Comparison of ENCODE assay signal across 20 cellular contexts in the genomic region with DNA sequence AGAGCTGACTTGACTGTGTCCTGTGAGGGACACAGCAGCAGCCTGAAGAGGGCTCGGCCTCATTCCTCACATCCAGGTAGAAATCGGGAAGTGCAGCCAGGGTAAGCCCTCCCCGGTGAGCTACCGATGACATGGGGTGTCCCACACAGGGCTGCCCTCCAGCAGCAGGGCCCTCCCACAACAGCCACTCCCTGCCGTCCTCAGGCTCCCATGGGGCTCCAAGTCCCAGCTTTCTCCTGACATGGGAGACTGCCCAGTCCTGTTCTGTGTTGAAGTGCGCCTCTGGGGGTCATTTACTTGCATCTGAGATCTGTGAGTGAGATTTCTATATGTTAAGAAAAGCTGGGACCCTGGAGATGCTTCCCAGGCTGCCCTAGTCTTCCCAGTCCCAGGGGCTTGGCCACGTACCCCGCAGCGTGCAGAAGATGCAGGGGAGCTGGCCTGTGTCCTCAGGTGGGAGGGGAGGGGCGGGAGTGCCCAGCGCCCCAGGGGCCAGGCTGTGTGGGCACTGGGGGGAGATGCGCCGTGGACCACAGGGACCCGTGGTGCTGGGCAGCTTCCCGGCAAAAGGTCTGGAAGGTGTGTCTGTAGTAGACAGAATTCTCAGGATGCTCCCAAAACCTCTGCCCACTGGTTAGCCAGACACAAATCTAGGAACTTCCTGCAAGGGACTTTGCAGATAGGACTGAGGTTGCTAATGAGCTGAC.
DNase-seq lines count a peak whose midpoint lies in the region; ATAC-seq, FAIRE-seq and TF ChIP-seq lines count a peak whose summit lies in the region.
"Had no signal": no experiment of that assay in that cellular context is flagged by ENCODE, and none has a peak within 500 bp of the region (broad histone marks: within the 10 kb centered on the region; RNA-seq: fewer than 3 reads in every experiment).

No MANE protein-coding gene starts in this region.

- FAIRE-seq in A549 (lab: Jason Lieb, UNC), result no peak
- FAIRE-seq: A204.1, GM12878, GM19239, H54, HTR-8/SVneo had no signal

- no peak overlapping the region for H2AFZ ChIP-seq in GM23338
- H2AFZ ChIP-seq: GM23248 had no signal

- CTCF ChIA-PET in A549 (lab: Yijun Ruan, JAX), result no interaction called here

- H3K36me3 Mint-ChIP-seq in GM23338 (ENCODE audit: low read depth), result no peaks in the 10 kb centered on the region
- no peaks in the 10 kb centered on the region for H3K36me3 Mint-ChIP-seq in stimulated activated memory B cell treated with anti-CD40 and anti-IgM and Interleukin-4, amounts not matched to agents 10 μg/mL and 1 μg/mL and 100 μg/mL, for 72 hours
- H3K36me3 Mint-ChIP-seq: CD14-positive monocyte; CD4-positive, alpha-beta memory T cell; IgD-negative memory B cell had no signal

- H3K27ac Mint-ChIP-seq in GM23338, result no peak overlapping the region
- no peak overlapping the region for H3K27ac Mint-ChIP-seq in stimulated activated memory B cell treated with anti-CD40 and anti-IgM and Interleukin-4, amounts not matched to agents 10 μg/mL and 1 μg/mL and 100 μg/mL, for 72 hours
- H3K27ac Mint-ChIP-seq: CD4-positive, alpha-beta memory T cell; IgD-negative memory B cell had no signal

- H4K20me1 ChIP-seq in GM23338 (replicated peaks; ENCODE audit: insufficient read depth), result no peaks in the 10 kb centered on the region
- H4K20me1 ChIP-seq: BLaER1 had no signal

- WGBS in A549 (ENCODE audit: missing lambda C conversion rate), result 62% methylated on average over 7 of the region's 15 CpGs
- WGBS in transverse colon (ENCODE audit: low coverage in 1 of 2), 2 donors, result 83% methylated on average over 15 of the region's 15 CpGs; no CpG with 5 or more reads in 1 of the 2 donors

- no peaks in the 10 kb centered on the region for H3F3A ChIP-seq in GM23338 (replicated peaks; ENCODE audit: low read depth)

- POLR2A ChIA-PET in A549 (lab: Yijun Ruan, JAX), result no interaction called here

- in situ Hi-C loops in transverse colon (cut with MboI; ENCODE audit: low pct_ligation_motif_present in 1 of 4, low pct_unique_long_range_greater_than_20kb in 1 of 4, low sequenced_read_pairs in 3 of 4), result no loop called here

- H3K27me3 Mint-ChIP-seq in GM23338 (ENCODE audit: insufficient read depth, low read depth, poor library complexity), result peaks cover 2% of the 10 kb centered on the region
- peaks cover 66% of the 10 kb centered on the region for H3K27me3 Mint-ChIP-seq in stimulated activated memory B cell treated with anti-CD40 and anti-IgM and Interleukin-4, amounts not matched to agents 10 μg/mL and 1 μg/mL and 100 μg/mL, for 72 hours

- no peak for TF ChIP-seq RAD21 in A549 (conservative IDR thresholded peaks at IDR 0.05 in 1 of 2, IDR thresholded peaks at IDR 0.05 in 1 of 2)

- H3K4me3 Mint-ChIP-seq in GM23338, result no peak overlapping the region
- H3K4me3 Mint-ChIP-seq in stimulated activated memory B cell treated with anti-CD40 and anti-IgM and Interleukin-4, amounts not matched to agents 10 μg/mL and 1 μg/mL and 100 μg/mL, for 72 hours, result no peak overlapping the region
- H3K4me3 Mint-ChIP-seq: CD14-positive monocyte; CD4-positive, alpha-beta memory T cell; IgD-negative memory B cell had no signal

- H3K9me3 Mint-ChIP-seq in GM23338, result no peaks in the 10 kb centered on the region
- no peaks in the 10 kb centered on the region for H3K9me3 Mint-ChIP-seq in stimulated activated memory B cell treated with anti-CD40 and anti-IgM and Interleukin-4, amounts not matched to agents 10 μg/mL and 1 μg/mL and 100 μg/mL, for 72 hours

- DNase-seq in A549 (ENCODE audit: low read depth in 1 of 2, low spot score in 1 of 2) (no peak), GM23338 (ENCODE audit: low spot score) (no peak), foreskin keratinocyte (no peak), transverse colon (no peak)
- DNase-seq in effector CD4-positive, alpha-beta T cell, result no peak
- DNase-seq: CD4-positive, alpha-beta memory T cell; EL; GM23248; HCEC 1CT; KBM-7 had no signal

- no peaks in the 10 kb centered on the region for H3K4me1 ChIP-seq in A549
- H3K4me1 ChIP-seq in GM23338 (ENCODE audit: insufficient read depth), result no peaks in the 10 kb centered on the region; the same call in 1 of the 2 replicates
- H3K4me1 ChIP-seq in foreskin keratinocyte, result no peaks in the 10 kb centered on the region
- no peaks in the 10 kb centered on the region for H3K4me1 ChIP-seq in transverse colon

- ATAC-seq in A549 (peak; percentile 45 to 51; a peak in 3 of 6 replicates), GM23338 (peak; percentile 49), foreskin keratinocyte (peak; percentile 37), GM19452 (IDR thresholded peaks at IDR 0.05; ENCODE audit: unreplicated experiment) (no peak)
- ATAC-seq in stimulated activated memory B cell treated with anti-CD40 and anti-IgM and Interleukin-4, amounts not matched to agents 10 μg/mL and 1 μg/mL and 100 μg/mL, for 72 hours, result peak; percentile 50
- ATAC-seq: GM12878 had no signal

- peaks cover 6% of the 10 kb centered on the region; the same call in 2 of the 3 replicates for H3K4me1 Mint-ChIP-seq in GM23338
- no peaks in the 10 kb centered on the region for H3K4me1 Mint-ChIP-seq in stimulated activated memory B cell treated with anti-CD40 and anti-IgM and Interleukin-4, amounts not matched to agents 10 μg/mL and 1 μg/mL and 100 μg/mL, for 72 hours
- H3K4me1 Mint-ChIP-seq: CD14-positive monocyte, IgD-negative memory B cell had no signal

- no peak for TF ChIP-seq CTCF in A549 (IDR thresholded peaks at IDR 0.05)
- TF ChIP-seq CTCF in GM23338 (conservative IDR thresholded peaks at IDR 0.05; ENCODE audit: low read depth in 2 of 2), result no peak
- TF ChIP-seq CTCF in foreskin keratinocyte (conservative IDR thresholded peaks at IDR 0.05), result no peak
- no peak for TF ChIP-seq CTCF in transverse colon (IDR thresholded peaks at IDR 0.05)

- TF ChIP-seq EP300 in A549 (IDR thresholded peaks at IDR 0.05) (no peak), transverse colon (IDR thresholded peaks at IDR 0.05; ENCODE audit: low read depth) (no peak)

- no peaks in the 10 kb centered on the region for H3K79me2 ChIP-seq in GM23338 (replicated peaks; ENCODE audit: insufficient read depth)

- H3K27ac ChIP-seq in A549 (no peak overlapping the region), GM23338 (ENCODE audit: low read depth) (no peak overlapping the region), foreskin keratinocyte (no peak overlapping the region), transverse colon (no peak overlapping the region)
- H3K27ac ChIP-seq: BLaER1, GM23248 had no signal

- H3K4me2 ChIP-seq in A549, result no peak overlapping the region
- H3K4me2 ChIP-seq in GM23338, result no peak overlapping the region
- H3K4me2 ChIP-seq: BLaER1 had no signal

- no peak for TF ChIP-seq POLR2A in A549 (IDR thresholded peaks at IDR 0.05; ENCODE audit: low read length)
- no peak for TF ChIP-seq POLR2A in transverse colon (IDR thresholded peaks at IDR 0.05)

- H3K4me3 ChIP-seq in A549, result no peak overlapping the region
- H3K4me3 ChIP-seq in GM23338, result no peak overlapping the region
- no peak overlapping the region for H3K4me3 ChIP-seq in transverse colon
- H3K4me3 ChIP-seq: BLaER1, GM12878, GM23248 had no signal

- H3K9me2 ChIP-seq in GM23338 (ENCODE audit: insufficient read depth), result no peaks in the 10 kb centered on the region

- H3K27me3 ChIP-seq in GM23338 (ENCODE audit: insufficient read depth) (no peaks in the 10 kb centered on the region), foreskin keratinocyte (no peaks in the 10 kb centered on the region), transverse colon (peaks cover 10% of the 10 kb centered on the region)
- H3K27me3 ChIP-seq: BLaER1 had no signal

- H3K9me3 ChIP-seq in A549 (no peaks in the 10 kb centered on the region), transverse colon (no peaks in the 10 kb centered on the region)

- H3K36me3 ChIP-seq in GM23338 (ENCODE audit: insufficient read depth) (no peaks in the 10 kb centered on the region), transverse colon (no peaks in the 10 kb centered on the region)
- H3K36me3 ChIP-seq: BLaER1 had no signal

- intact Hi-C loops in transverse colon (cut with DNase I; ENCODE audit: low total_unique reads), result no loop called here

TF ChIP-seq in A549, 52 proteins besides CTCF, POLR2A, EP300 and RAD21 (continues in another document):
- TF ChIP-seq TFCP2L1 (CRISPR knock-in tag; IDR thresholded peaks at IDR 0.05), result no peak

TF ChIP-seq in GM23338, 12 proteins besides CTCF, POLR2A, EP300 and RAD21 (continues in another document):
- TF ChIP-seq ZNF114 (CRISPR knock-in tag; IDR thresholded peaks at IDR 0.05) (no peak), CREB1 (CRISPR knock-in tag; IDR thresholded peaks at IDR 0.05; ENCODE audit: low read depth) (no peak), STAT1 (IDR thresholded peaks at IDR 0.05; ENCODE audit: unreplicated experiment) (no peak), ZNF331 (CRISPR knock-in tag; IDR thresholded peaks at IDR 0.05; ENCODE audit: low read depth) (no peak), POLR2AphosphoS5 (IDR thresholded peaks at IDR 0.05; ENCODE audit: low read depth) (no peak), EZH2 (IDR thresholded peaks at IDR 0.05; ENCODE audit: low read depth, unreplicated experiment) (no peak), EZH2phosphoT487 (IDR thresholded peaks at IDR 0.05; ENCODE audit: unreplicated experiment) (no peak), NANOG (IDR thresholded peaks at IDR 0.05; ENCODE audit: borderline replicate concordance) (no peak)
- TF ChIP-seq, protein P1, sequence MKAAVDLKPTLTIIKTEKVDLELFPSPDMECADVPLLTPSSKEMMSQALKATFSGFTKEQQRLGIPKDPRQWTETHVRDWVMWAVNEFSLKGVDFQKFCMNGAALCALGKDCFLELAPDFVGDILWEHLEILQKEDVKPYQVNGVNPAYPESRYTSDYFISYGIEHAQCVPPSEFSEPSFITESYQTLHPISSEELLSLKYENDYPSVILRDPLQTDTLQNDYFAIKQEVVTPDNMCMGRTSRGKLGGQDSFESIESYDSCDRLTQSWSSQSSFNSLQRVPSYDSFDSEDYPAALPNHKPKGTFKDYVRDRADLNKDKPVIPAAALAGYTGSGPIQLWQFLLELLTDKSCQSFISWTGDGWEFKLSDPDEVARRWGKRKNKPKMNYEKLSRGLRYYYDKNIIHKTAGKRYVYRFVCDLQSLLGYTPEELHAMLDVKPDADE (IDR thresholded peaks at IDR 0.05), result no peak
